1 cellular context compared by ENCODE assay signal in genomic region chr20:51372176-51372803, GRCh38.
TF ChIP-seq lines count a peak whose summit lies in the region.

No MANE protein-coding gene starts in this region.

TF ChIP-seq in HepG2, 621 proteins besides CTCF, POLR2A, EP300 and RAD21 (continued from another document):
- TF ChIP-seq SATB2 (CRISPR knock-in tag; IDR thresholded peaks at IDR 0.05), result no peak
- 0 out of 2 replicates have a peak, but pooled peaks have one; percentile 64 for TF ChIP-seq ZFP37 (CRISPR knock-in tag; IDR thresholded peaks at IDR 0.05; ENCODE audit: borderline replicate concordance)
- no peak for TF ChIP-seq ZKSCAN8 (CRISPR knock-in tag; IDR thresholded peaks at IDR 0.05; ENCODE audit: borderline replicate concordance)
- TF ChIP-seq CCDC6 (CRISPR knock-in tag; IDR thresholded peaks at IDR 0.05), result no peak
- TF ChIP-seq PRDM15 (CRISPR knock-in tag; IDR thresholded peaks at IDR 0.05), result peak; percentile 84
- TF ChIP-seq ZSCAN31 (CRISPR knock-in tag; IDR thresholded peaks at IDR 0.05; ENCODE audit: low read depth), result peak; percentile 58; the same call in 1 of the 2 replicates
- 0 out of 2 replicates have a peak, but pooled peaks have one; percentile 22 for TF ChIP-seq MTA1 (CRISPR knock-in tag; IDR thresholded peaks at IDR 0.05; ENCODE audit: borderline replicate concordance)
- TF ChIP-seq FOXA3 (CRISPR knock-in tag; IDR thresholded peaks at IDR 0.05), result no peak
- TF ChIP-seq ZNF580 (CRISPR knock-in tag; IDR thresholded peaks at IDR 0.05; ENCODE audit: borderline replicate concordance, low read depth), result no peak
- TF ChIP-seq PRPF4 (IDR thresholded peaks at IDR 0.05; ENCODE audit: low read depth, low read length, poor library complexity, severe bottlenecking), result no peak
- TF ChIP-seq ZNF350 (CRISPR knock-in tag; IDR thresholded peaks at IDR 0.05; ENCODE audit: borderline replicate concordance, low read depth), result peak; percentile 63; the same call in 1 of the 2 replicates
- peak; percentile 56; the same call in 1 of the 2 replicates for TF ChIP-seq SALL1 (CRISPR knock-in tag; IDR thresholded peaks at IDR 0.05)
- 0 out of 2 replicates have a peak, but pooled peaks have one; percentile 36 for TF ChIP-seq ZNF766 (CRISPR knock-in tag; IDR thresholded peaks at IDR 0.05; ENCODE audit: borderline replicate concordance)
- no peak for TF ChIP-seq CENPT (CRISPR knock-in tag; IDR thresholded peaks at IDR 0.05; ENCODE audit: low read depth)
